In genomic region chr9:92147030-92147853, GRCh38 we compare ENCODE assay signal across 8 cellular contexts. TPM values are rescaled to one million over a fixed set of nuclear protein-coding genes. Genes with fewer than 3 reads are reported as not detected.
A peak's percentile ranks its signal among the peaks of the same experiment; 100 is the strongest.
DNase-seq lines count a peak whose midpoint lies in the region; ATAC-seq and TF ChIP-seq lines count a peak whose summit lies in the region.

No MANE protein-coding gene starts in this region.

- H3K27me3 ChIP-seq in AG04450 (ENCODE audit: control insufficient read depth, insufficient read depth, low read length) (no peaks in the 10 kb centered on the region), esophagus (ENCODE audit: control insufficient read depth in 1 of 2, insufficient read depth in 2 of 2, low read length in 2 of 2) (no peaks in the 10 kb centered on the region), osteoblast (ENCODE audit: insufficient read depth, low read length) (no peaks in the 10 kb centered on the region)

- CTCF ChIA-PET in AG04450 (lab: Charles Lee), result interaction anchor here (0.7 to 3.0 kb wide), 6 partner anchors 7 to 99 kb away, joined by 3 to 16 read pairs (median 4); no protein-coding TSS in a partner anchor

- no peaks in the 10 kb centered on the region; the same call in 1 of the 2 replicates for H3K9me3 ChIP-seq in AG04450 (ENCODE audit: control insufficient read depth, insufficient read depth, low read length)
- no peaks in the 10 kb centered on the region for H3K9me3 ChIP-seq in esophagus (ENCODE audit: control insufficient read depth in 2 of 2, insufficient read depth in 1 of 2, low read depth in 1 of 2, low read length in 1 of 2)
- no peaks in the 10 kb centered on the region for H3K9me3 ChIP-seq in osteoblast (ENCODE audit: low read depth, low read length)

- DNase-seq in AG04450 (ENCODE audit: low read depth, low spot score) (peak; percentile 85), SHP77 (lab: John Stamatoyannopoulos, UW) (peak; percentile 78 to 88), osteoblast (ENCODE audit: insufficient read length, low spot score, missing footprints) (peak; percentile 96), NCI-H2029 treated with DMSO at 0.1 percent for 48 hours (lab: John Stamatoyannopoulos, UW) (no peak)
- DNase-seq in activated CD8-positive, alpha-beta memory T cell treated with anti-CD3 and anti-CD28 coated beads, Interleukin-2, amount 50 U/mL, for 48 hours, result no peak

- no peak overlapping the region for H3K4me3 ChIP-seq in AG04450 (ENCODE audit: low read depth, low read length)
- peak overlapping the region; percentile 16 to 39 for H3K4me3 ChIP-seq in esophagus (ENCODE audit: low read depth in 1 of 2, low read length in 2 of 2)
- H3K4me3 ChIP-seq in osteoblast (ENCODE audit: insufficient read depth, low read length), result peak overlapping the region; percentile 48

- peak overlapping the region; percentile 85 for H2AFZ ChIP-seq in osteoblast (ENCODE audit: low read length)

- H3K27ac ChIP-seq in AG04450 (ENCODE audit: low read depth, low read length), result peak overlapping the region; percentile 91
- peak overlapping the region; percentile 78 to 79 for H3K27ac ChIP-seq in esophagus (ENCODE audit: low read depth in 2 of 2, low read length in 1 of 2)
- peak overlapping the region; percentile 95 for H3K27ac ChIP-seq in osteoblast (ENCODE audit: low read depth, low read length)

- TF ChIP-seq CTCF in AG04450 (IDR thresholded peaks at IDR 0.05; ENCODE audit: low read depth, low read length) (peak; percentile 46), osteoblast (IDR thresholded peaks at IDR 0.05; ENCODE audit: extremely low read depth, low read depth, low read length) (peak; percentile 23)

- peak overlapping the region; percentile 75 for H3K4me2 ChIP-seq in osteoblast (ENCODE audit: insufficient read depth, low read length)

- no peaks in the 10 kb centered on the region for H4K20me1 ChIP-seq in osteoblast (ENCODE audit: insufficient read depth, low read length)

- POLR2A ChIA-PET in AG04450 (lab: Yijun Ruan, JAX), result interaction anchor here (0.7 to 1.1 kb wide), 2 partner anchors 33 to 338 kb away, joined by 3 read pairs; no protein-coding TSS in a partner anchor

- peaks cover 2% of the 10 kb centered on the region for H3K79me2 ChIP-seq in osteoblast (ENCODE audit: insufficient read depth, low read length)

- ATAC-seq in GM18517 (IDR thresholded peaks at IDR 0.05; ENCODE audit: unreplicated experiment) (peak; percentile 71), HG03442 (IDR thresholded peaks at IDR 0.05; ENCODE audit: unreplicated experiment) (peak; percentile 83)

- peaks cover 2 to 15% of the 10 kb centered on the region in 2 donors for H3K4me1 ChIP-seq in esophagus (ENCODE audit: control insufficient read depth in 2 of 2, insufficient read depth in 2 of 2, low read length in 1 of 2)
- H3K4me1 ChIP-seq in osteoblast (ENCODE audit: insufficient read depth, low read length), result peaks cover 32% of the 10 kb centered on the region

- WGBS in esophagus, 2 donors, result 9 to 22% methylated on average over 21 of the region's 21 CpGs

- no peaks in the 10 kb centered on the region for H3K36me3 ChIP-seq in esophagus (ENCODE audit: control insufficient read depth in 2 of 2, insufficient read depth in 2 of 2, low read length in 1 of 2)
- H3K36me3 ChIP-seq in osteoblast (ENCODE audit: insufficient read depth, low read length), result no peaks in the 10 kb centered on the region

RNA-seq across cellular contexts. Expression of gene SPTLC1, which starts 32.0 kb away (rescaled TPM):
- polyA plus RNA-seq in AG04450 (2011; rRNA removed), result 117 and 140 TPM in 2 replicates
- polyA minus RNA-seq in AG04450 (2011; rRNA and poly(A)+ RNA removed), result 103 and 121 TPM in 2 replicates
- polyA plus RNA-seq in esophagus, result 10 to 100 TPM; 53.9 to 57.1 TPM
- total RNA-seq in osteoblast, result 124 and 129 TPM in 2 replicates

Comparison
In these comparisons a context has a peak if more than half of its experiments do, and no peak if none do; other contexts are left out.
1. DNase-seq: peak in AG04450 (single experiment), SHP77 (2 of 2) and osteoblast (single experiment); none in activated CD8-positive, alpha-beta memory T cell treated with anti-CD3 and anti-CD28 coated beads, Interleukin-2, amount 50 U/mL, for 48 hours (single experiment) and NCI-H2029 treated with DMSO at 0.1 percent for 48 hours (single experiment).
2. Peak in every context shown above with its lines, with median percentiles within 50 percentile points of each other: H3K27ac ChIP-seq.